21 cellular contexts compared by ENCODE assay signal in the genomic region with DNA sequence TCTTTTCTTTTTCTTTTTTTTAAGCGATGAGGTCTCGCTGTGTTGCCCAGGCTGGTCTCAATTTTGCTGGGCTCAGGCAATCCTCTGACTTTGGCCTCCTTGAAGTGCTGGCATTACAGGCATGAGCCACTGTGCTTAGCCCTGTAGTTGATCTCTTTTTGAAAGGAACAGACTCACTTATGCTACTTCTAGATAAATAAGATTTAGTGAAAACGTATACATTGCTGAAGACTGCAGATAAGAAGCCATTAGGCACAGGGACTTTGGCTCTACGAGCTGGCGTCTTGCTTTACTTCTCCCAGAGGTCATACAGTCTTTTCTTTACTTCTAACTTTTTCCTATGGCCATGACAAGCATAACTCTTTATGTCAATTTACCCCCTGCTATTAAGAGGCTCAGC.
"Had no signal": no experiment of that assay in that cellular context is flagged by ENCODE, and none has a peak within 500 bp of the region (broad histone marks: within the 10 kb centered on the region; RNA-seq: fewer than 3 reads in every experiment).

No MANE protein-coding gene starts in this region.

- H3K9me3 ChIP-seq: mucosa of descending colon, pancreas, psoas muscle, sigmoid colon, stomach, thoracic aorta, transverse colon had no signal

- H3K4me1 Mint-ChIP-seq: naive thymus-derived CD8-positive, alpha-beta T cell; neural progenitor cell had no signal

- H3K4me1 ChIP-seq: foreskin keratinocyte, neural progenitor cell, pancreas, psoas muscle, sigmoid colon, stomach, transverse colon had no signal

- H3K9me3 Mint-ChIP-seq: dendritic cell treated with granulocyte-macrophage colony-stimulating factor and Interleukin-4, amounts not matched to agents 40 ng/mL and 50 ng/mL, for 4 days; effector memory CD8-positive, alpha-beta T cell; naive thymus-derived CD8-positive, alpha-beta T cell; neural progenitor cell had no signal

- DNase-seq: cerebellar nuclear complex; effector memory CD8-positive, alpha-beta T cell; foreskin keratinocyte; hippocampal formation; kidney glomerular epithelial cell; mammary epithelial cell; mucosa of descending colon; naive thymus-derived CD8-positive, alpha-beta T cell; nucleus accumbens; pancreas; psoas muscle; sigmoid colon; stimulated activated CD4-positive, alpha-beta T cell treated with anti-CD3 and anti-CD28 coated beads, Interleukin-12 subunit alpha, Interleukin-12 subunit beta, amount 100 ng/mL, for 4 hours; stimulated activated naive CD4-positive, alpha-beta T cell; stomach; substantia nigra; transverse colon had no signal

- H3K27me3 ChIP-seq: foreskin keratinocyte, neural progenitor cell, pancreas, sigmoid colon, stomach, transverse colon had no signal

- H3K27me3 Mint-ChIP-seq: dendritic cell treated with granulocyte-macrophage colony-stimulating factor and Interleukin-4, amounts not matched to agents 40 ng/mL and 50 ng/mL, for 4 days; effector memory CD8-positive, alpha-beta T cell; naive thymus-derived CD8-positive, alpha-beta T cell had no signal

- H3K4me3 ChIP-seq: mucosa of descending colon, neural progenitor cell, pancreas, psoas muscle, sigmoid colon, skin epidermis, stomach, thoracic aorta, transverse colon had no signal

- H3K27ac ChIP-seq: foreskin keratinocyte, neural progenitor cell, pancreas, psoas muscle, sigmoid colon, skin epidermis, stomach, thoracic aorta had no signal

- H3K27ac Mint-ChIP-seq: dendritic cell treated with granulocyte-macrophage colony-stimulating factor and Interleukin-4, amounts not matched to agents 40 ng/mL and 50 ng/mL, for 4 days; effector memory CD8-positive, alpha-beta T cell; naive thymus-derived CD8-positive, alpha-beta T cell; neural progenitor cell had no signal

- H3K4me2 ChIP-seq: neural progenitor cell had no signal

- H3K4me3 Mint-ChIP-seq: dendritic cell treated with granulocyte-macrophage colony-stimulating factor and Interleukin-4, amounts not matched to agents 40 ng/mL and 50 ng/mL, for 4 days; effector memory CD8-positive, alpha-beta T cell; naive thymus-derived CD8-positive, alpha-beta T cell; neural progenitor cell had no signal

- ATAC-seq: effector memory CD8-positive, alpha-beta T cell; foreskin keratinocyte; mucosa of descending colon; naive thymus-derived CD8-positive, alpha-beta T cell; pancreas; psoas muscle had no signal

- H2AFZ ChIP-seq: neural progenitor cell had no signal
